In the genomic region with DNA sequence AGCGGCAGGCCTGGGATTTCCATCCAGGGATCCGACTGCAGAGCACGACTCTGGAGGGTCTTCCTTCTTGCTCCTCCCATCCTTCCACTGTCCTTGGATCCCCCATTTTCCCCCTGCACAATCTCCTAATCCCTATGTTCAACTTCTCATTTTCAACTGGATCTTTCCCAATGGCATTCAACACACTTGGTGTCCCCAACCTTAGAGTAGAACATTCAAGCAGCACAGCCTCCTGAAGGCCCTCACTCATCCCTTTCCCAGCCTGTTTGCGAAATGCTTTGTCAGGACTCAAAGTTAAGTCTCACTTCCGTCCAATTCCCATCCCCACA, we compare ENCODE assay signal across 8 cellular contexts. TPM values are rescaled to one million over a fixed set of nuclear protein-coding genes. Genes with fewer than 3 reads are reported as not detected.
DNase-seq lines count a peak whose midpoint lies in the region; FAIRE-seq and TF ChIP-seq lines count a peak whose summit lies in the region.

No MANE protein-coding gene starts in this region.

- no peak for FAIRE-seq in H54 (lab: Jason Lieb, UNC)

- BruUV-seq in mammary epithelial cell (replicated peaks; lab: Mats Ljungman, UMichigan) = no TSS peak

- H3K27me3 ChIP-seq in ACC112 (ENCODE audit: insufficient read depth, low read length) (no peaks in the 10 kb centered on the region), mammary epithelial cell (ENCODE audit: insufficient read depth, low read length) (no peaks in the 10 kb centered on the region), mucosa of rectum (ENCODE audit: control insufficient read depth in 2 of 2, insufficient read depth in 2 of 2, low read length in 2 of 2) (no peaks in the 10 kb centered on the region)

- TF ChIP-seq CTCF in mammary epithelial cell (conservative IDR thresholded peaks at IDR 0.05 in 1 of 2, IDR thresholded peaks at IDR 0.05 in 1 of 2; ENCODE audit: extremely low read depth in 1 of 2, insufficient read depth in 1 of 2, low read depth in 1 of 2, low read length in 2 of 2) = no peak

- H3K4me3 ChIP-seq in ACC112 (ENCODE audit: low read depth, low read length) (peak overlapping the region; percentile 75), mammary epithelial cell (replicated peaks in 1 of 3; ENCODE audit: insufficient read depth in 1 of 3, low read depth in 2 of 3, low read length in 3 of 3) (peak overlapping the region; percentile 46 to 87 (median 62)), mucosa of rectum (ENCODE audit: low read length in 2 of 2) (peak overlapping the region; percentile 89 to 94)

- H2AFZ ChIP-seq in ACC112 (ENCODE audit: low read length, unreplicated experiment) (no peak overlapping the region), mammary epithelial cell (ENCODE audit: low read depth, low read length) (no peak overlapping the region)

- DNase-seq in HT-29 (ENCODE audit: low spot score) (peak; percentile 16), mammary epithelial cell (no peak), GDM1 (lab: John Stamatoyannopoulos, UW) (no peak), NCI-H446 (lab: John Stamatoyannopoulos, UW) (no peak), NOMO-1 treated with DMSO at 0.1 percent for 48 hours (lab: John Stamatoyannopoulos, UW; ENCODE audit: unreplicated experiment) (no peak), H54 (ENCODE audit: insufficient read length, low spot score) (no peak)

- WGBS in mammary epithelial cell (ENCODE audit: low coverage, missing lambda C conversion rate) = 46% methylated on average over 4 of the region's 5 CpGs

- CTCF ChIA-PET in mammary epithelial cell (lab: Charles Lee; ENCODE audit: low non-redundant PET) = interaction anchor here (0.6 kb wide), 1 partner anchor 23 kb away, joined by 3 read pairs; no protein-coding TSS in a partner anchor

- H3K79me2 ChIP-seq in ACC112 (ENCODE audit: control insufficient read depth, insufficient read depth, low read length, unreplicated experiment) = peaks cover 48% of the 10 kb centered on the region
- H3K79me2 ChIP-seq in mammary epithelial cell (ENCODE audit: insufficient read depth, low read length) = peaks cover 62% of the 10 kb centered on the region

- peaks cover 29% of the 10 kb centered on the region for H3K36me3 ChIP-seq in ACC112 (ENCODE audit: insufficient read depth, low read length)
- H3K36me3 ChIP-seq in mammary epithelial cell (ENCODE audit: insufficient read depth, low read length) = peaks cover 18% of the 10 kb centered on the region
- H3K36me3 ChIP-seq in mucosa of rectum (ENCODE audit: control insufficient read depth in 2 of 2, insufficient read depth in 2 of 2, low read length in 2 of 2) = peaks cover 31 to 33% of the 10 kb centered on the region in 2 donors

- TF ChIP-seq POLR2A in H54 (IDR thresholded peaks at IDR 0.05; ENCODE audit: low read depth, low read length) = no peak

- intact Hi-C loops in mammary epithelial cell (cut with micrococcal nuclease) = loop anchor here (2.0 kb wide), 2 partner anchors 32 to 260 kb away; a partner anchor contains a TSS

- H3K4me2 ChIP-seq in mammary epithelial cell (ENCODE audit: insufficient read depth, low read depth, low read length) = peak overlapping the region; percentile 92

- H3K27ac ChIP-seq in ACC112 (ENCODE audit: low read depth, low read length) (peak overlapping the region; percentile 92), mammary epithelial cell (ENCODE audit: insufficient read depth, low read depth, low read length) (no peak overlapping the region), mucosa of rectum (ENCODE audit: low read depth in 2 of 2, low read length in 2 of 2) (peak overlapping the region; percentile 73 to 82)

- in situ Hi-C loops in mammary epithelial cell (cut with MboI; ENCODE audit: low sequenced_read_pairs in 2 of 2) = no loop called here

- H3K9ac ChIP-seq in mammary epithelial cell (ENCODE audit: insufficient read depth, low read length) (peak overlapping the region; percentile 5), mucosa of rectum (ENCODE audit: low read depth in 1 of 2, low read length in 2 of 2) (peak overlapping the region; percentile 94)

- peaks cover 46% of the 10 kb centered on the region for H3K4me1 ChIP-seq in ACC112 (ENCODE audit: control insufficient read depth, insufficient read depth, low read length, unreplicated experiment)
- peaks cover 34% of the 10 kb centered on the region for H3K4me1 ChIP-seq in mammary epithelial cell (ENCODE audit: insufficient read depth, low read length)
- peaks cover 16 to 17% of the 10 kb centered on the region in 2 donors for H3K4me1 ChIP-seq in mucosa of rectum (ENCODE audit: control insufficient read depth in 2 of 2, insufficient read depth in 2 of 2, low read length in 2 of 2)

- dilution Hi-C loops in mammary epithelial cell (cut with HindIII; ENCODE audit: low sequenced_read_pairs) = no loop called here

- no peaks in the 10 kb centered on the region for H3K9me3 ChIP-seq in mammary epithelial cell (replicated peaks; ENCODE audit: insufficient read depth, low read length)
- no peaks in the 10 kb centered on the region for H3K9me3 ChIP-seq in mucosa of rectum (ENCODE audit: control insufficient read depth in 2 of 2, low read length in 2 of 2)

- H4K20me1 ChIP-seq in mammary epithelial cell (ENCODE audit: insufficient read depth, low read length) = no peaks in the 10 kb centered on the region

RNA-seq across cellular contexts. Expression of a gene that starts 32.3 kb away (rescaled TPM):
- total RNA-seq in HT-29 (2014; rRNA removed; shearing (Covaris generic)) = 622 and 639 TPM in 2 replicates
- total RNA-seq in mammary epithelial cell = 100 to 1,000 TPM; 206 to 305 TPM
- polyA plus RNA-seq in mammary epithelial cell = 317 TPM
- polyA minus RNA-seq in mammary epithelial cell = 414 TPM
